Comparison of ENCODE assay signal across 8 cellular contexts in genomic region chr13:52001120-52001731, GRCh38. TPM values are rescaled to one million over a fixed set of nuclear protein-coding genes. Genes with fewer than 3 reads are reported as not detected.
A peak's percentile ranks its signal among the peaks of the same experiment; 100 is the strongest.
DNase-seq lines count a peak whose midpoint lies in the region; ATAC-seq, FAIRE-seq and TF ChIP-seq lines count a peak whose summit lies in the region.

No MANE protein-coding gene starts in this region.

- no peaks in the 10 kb centered on the region for H4K20me1 ChIP-seq in DND-41 (ENCODE audit: insufficient read depth, low read length)
- H4K20me1 ChIP-seq in neural cell (ENCODE audit: insufficient read depth), result no peaks in the 10 kb centered on the region

- H2AFZ ChIP-seq in DND-41 (ENCODE audit: low read depth, low read length) (no peak overlapping the region), neural cell (ENCODE audit: low read depth, low read length) (no peak overlapping the region)

- H3K4me3 ChIP-seq in DND-41 (ENCODE audit: low read depth in 1 of 2, low read length in 2 of 2) (no peak overlapping the region), epithelial cell of esophagus (ENCODE audit: low read length) (no peak overlapping the region), neural cell (ENCODE audit: low read length) (no peak overlapping the region), MG63 (no peak overlapping the region)

- DNase-seq in DND-41 (no peak), RCC 7860 (ENCODE audit: low spot score) (peak; percentile 47), epithelial cell of esophagus (ENCODE audit: low read depth) (peak; percentile 62), MG63 (no peak)
- no peak for DNase-seq in activated effector memory CD4-positive, alpha-beta T cell treated with Interleukin-2 at 50 U/mL for 16 hours

- no peak overlapping the region for H3K27ac ChIP-seq in DND-41 (ENCODE audit: low read length)
- H3K27ac ChIP-seq in neural cell (ENCODE audit: low read length), result no peak overlapping the region

- H3K27me3 ChIP-seq in DND-41 (ENCODE audit: insufficient read depth, low read length, poor library complexity), result peaks cover 5% of the 10 kb centered on the region
- no peaks in the 10 kb centered on the region for H3K27me3 ChIP-seq in neural cell (ENCODE audit: insufficient read depth, low read depth, low read length)
- no peaks in the 10 kb centered on the region; the same call in 1 of the 2 replicates for H3K27me3 ChIP-seq in MG63

- H3K9ac ChIP-seq in DND-41 (ENCODE audit: low read depth, low read length), result no peak overlapping the region
- H3K9ac ChIP-seq in neural cell (ENCODE audit: low read length), result no peak overlapping the region

- peak; percentile 94 for ATAC-seq in DND-41 (ENCODE audit: insufficient read depth, low read depth)
- peak; percentile 64 for ATAC-seq in GM19438 (IDR thresholded peaks at IDR 0.05; ENCODE audit: low read depth, unreplicated experiment)
- peak; percentile 85 for ATAC-seq in HG03571 (IDR thresholded peaks at IDR 0.05; ENCODE audit: unreplicated experiment)

- TF ChIP-seq EP300 in neural cell (conservative IDR thresholded peaks at IDR 0.05; ENCODE audit: poor library complexity, severe bottlenecking), result no peak

- H3F3A ChIP-seq in neural cell (ENCODE audit: insufficient read depth, low read length, poor library complexity, severe bottlenecking), result no peaks in the 10 kb centered on the region

- H3K4me2 ChIP-seq in DND-41 (ENCODE audit: insufficient read depth, low read length), result no peak overlapping the region
- no peak overlapping the region for H3K4me2 ChIP-seq in neural cell (ENCODE audit: low read length)

- TF ChIP-seq CTCF in DND-41 (IDR thresholded peaks at IDR 0.05; ENCODE audit: borderline replicate concordance, extremely low read depth, low read length, poor library complexity, severe bottlenecking), result peak; percentile 84
- TF ChIP-seq CTCF in epithelial cell of esophagus (IDR thresholded peaks at IDR 0.05; ENCODE audit: insufficient read depth, low read depth, low read length, missing control alignments), result peak; percentile 67
- TF ChIP-seq CTCF in neural cell (IDR thresholded peaks at IDR 0.05; ENCODE audit: poor library complexity, severe bottlenecking), result peak; percentile 50

- H3K4me1 ChIP-seq in DND-41 (ENCODE audit: insufficient read depth, low read length), result no peaks in the 10 kb centered on the region

- H3K36me3 ChIP-seq in DND-41 (ENCODE audit: insufficient read depth, low read length) (no peaks in the 10 kb centered on the region), neural cell (ENCODE audit: insufficient read depth, low read length) (no peaks in the 10 kb centered on the region), MG63 (no peaks in the 10 kb centered on the region)

- H3K9me2 ChIP-seq in neural cell (ENCODE audit: insufficient read depth, low read length), result no peaks in the 10 kb centered on the region

- TF ChIP-seq RAD21 in neural cell (conservative IDR thresholded peaks at IDR 0.05), result no peak

- no peaks in the 10 kb centered on the region for H3K79me2 ChIP-seq in DND-41 (ENCODE audit: insufficient read depth, low read length)
- peaks cover 3% of the 10 kb centered on the region for H3K79me2 ChIP-seq in neural cell (replicated peaks; ENCODE audit: insufficient read depth, low read length)

- H3K9me3 ChIP-seq in DND-41 (ENCODE audit: insufficient read depth, low read length, severe bottlenecking), result no peaks in the 10 kb centered on the region
- no peaks in the 10 kb centered on the region for H3K9me3 ChIP-seq in neural cell (ENCODE audit: low read length)
- H3K9me3 ChIP-seq in MG63, result no peaks in the 10 kb centered on the region

- FAIRE-seq in RCC 7860 (lab: Jason Lieb, UNC), result no peak

TF ChIP-seq in neural cell, 6 proteins besides CTCF, POLR2A, EP300 and RAD21:
- TF ChIP-seq TAF1 (IDR thresholded peaks at IDR 0.05; ENCODE audit: low read depth), result no peak
- no peak for TF ChIP-seq EZH2 (IDR thresholded peaks at IDR 0.05; ENCODE audit: borderline replicate concordance, insufficient read depth, low read length, poor library complexity, severe bottlenecking)
- TF ChIP-seq, protein P1, sequence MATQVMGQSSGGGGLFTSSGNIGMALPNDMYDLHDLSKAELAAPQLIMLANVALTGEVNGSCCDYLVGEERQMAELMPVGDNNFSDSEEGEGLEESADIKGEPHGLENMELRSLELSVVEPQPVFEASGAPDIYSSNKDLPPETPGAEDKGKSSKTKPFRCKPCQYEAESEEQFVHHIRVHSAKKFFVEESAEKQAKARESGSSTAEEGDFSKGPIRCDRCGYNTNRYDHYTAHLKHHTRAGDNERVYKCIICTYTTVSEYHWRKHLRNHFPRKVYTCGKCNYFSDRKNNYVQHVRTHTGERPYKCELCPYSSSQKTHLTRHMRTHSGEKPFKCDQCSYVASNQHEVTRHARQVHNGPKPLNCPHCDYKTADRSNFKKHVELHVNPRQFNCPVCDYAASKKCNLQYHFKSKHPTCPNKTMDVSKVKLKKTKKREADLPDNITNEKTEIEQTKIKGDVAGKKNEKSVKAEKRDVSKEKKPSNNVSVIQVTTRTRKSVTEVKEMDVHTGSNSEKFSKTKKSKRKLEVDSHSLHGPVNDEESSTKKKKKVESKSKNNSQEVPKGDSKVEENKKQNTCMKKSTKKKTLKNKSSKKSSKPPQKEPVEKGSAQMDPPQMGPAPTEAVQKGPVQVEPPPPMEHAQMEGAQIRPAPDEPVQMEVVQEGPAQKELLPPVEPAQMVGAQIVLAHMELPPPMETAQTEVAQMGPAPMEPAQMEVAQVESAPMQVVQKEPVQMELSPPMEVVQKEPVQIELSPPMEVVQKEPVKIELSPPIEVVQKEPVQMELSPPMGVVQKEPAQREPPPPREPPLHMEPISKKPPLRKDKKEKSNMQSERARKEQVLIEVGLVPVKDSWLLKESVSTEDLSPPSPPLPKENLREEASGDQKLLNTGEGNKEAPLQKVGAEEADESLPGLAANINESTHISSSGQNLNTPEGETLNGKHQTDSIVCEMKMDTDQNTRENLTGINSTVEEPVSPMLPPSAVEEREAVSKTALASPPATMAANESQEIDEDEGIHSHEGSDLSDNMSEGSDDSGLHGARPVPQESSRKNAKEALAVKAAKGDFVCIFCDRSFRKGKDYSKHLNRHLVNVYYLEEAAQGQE (IDR thresholded peaks at IDR 0.05; ENCODE audit: borderline replicate concordance), result no peak
- TF ChIP-seq SMC3 (conservative IDR thresholded peaks at IDR 0.05; ENCODE audit: poor library complexity), result no peak
- no peak for TF ChIP-seq POLR2AphosphoS5 (IDR thresholded peaks at IDR 0.05)
- TF ChIP-seq MXI1 (conservative IDR thresholded peaks at IDR 0.05; ENCODE audit: poor library complexity, severe bottlenecking), result no peak

RNA-seq across cellular contexts. Expression of gene ATP7B, which starts 10.0 kb away (rescaled TPM):
- polyA plus RNA-seq in neural cell, result 6.3 and 11.8 TPM in 2 replicates
- polyA minus RNA-seq in neural cell, result 15.6 and 17.2 TPM in 2 replicates
- 1.9 and 6.9 TPM in 2 replicates for total RNA-seq in MG63 (2014; rRNA removed; shearing (Covaris generic); ENCODE audit: low replicate concordance)

RNA-seq across cellular contexts. Expression of gene ALG11, which starts 11.0 kb away (rescaled TPM):
- polyA plus RNA-seq in neural cell, result 22.8 and 29.2 TPM in 2 replicates
- 34.6 and 48.7 TPM in 2 replicates for polyA minus RNA-seq in neural cell
- 9.6 and 16.1 TPM in 2 replicates for total RNA-seq in MG63 (2014; rRNA removed; shearing (Covaris generic); ENCODE audit: low replicate concordance)

RNA-seq across cellular contexts. Expression of gene UTP14C, which starts 23.3 kb away (rescaled TPM):
- 16.3 and 18.8 TPM in 2 replicates for polyA plus RNA-seq in neural cell
- 34.8 and 41.7 TPM in 2 replicates for polyA minus RNA-seq in neural cell
- total RNA-seq in MG63 (2014; rRNA removed; shearing (Covaris generic); ENCODE audit: low replicate concordance), result 7.7 and 11.2 TPM in 2 replicates

Comparison
In these comparisons a context has a peak if more than half of its experiments do, and no peak if none do; other contexts are left out.
1. DNase-seq: peak in RCC 7860 (single experiment) and epithelial cell of esophagus (single experiment); none in DND-41 (single experiment), MG63 (single experiment) and activated effector memory CD4-positive, alpha-beta T cell treated with Interleukin-2 at 50 U/mL for 16 hours (single experiment).
2. Peak in every context shown above with its lines, with median percentiles within 50 percentile points of each other: ATAC-seq and CTCF ChIP-seq.